Comparison of ENCODE assay signal across 1 cellular context in the genomic region with DNA sequence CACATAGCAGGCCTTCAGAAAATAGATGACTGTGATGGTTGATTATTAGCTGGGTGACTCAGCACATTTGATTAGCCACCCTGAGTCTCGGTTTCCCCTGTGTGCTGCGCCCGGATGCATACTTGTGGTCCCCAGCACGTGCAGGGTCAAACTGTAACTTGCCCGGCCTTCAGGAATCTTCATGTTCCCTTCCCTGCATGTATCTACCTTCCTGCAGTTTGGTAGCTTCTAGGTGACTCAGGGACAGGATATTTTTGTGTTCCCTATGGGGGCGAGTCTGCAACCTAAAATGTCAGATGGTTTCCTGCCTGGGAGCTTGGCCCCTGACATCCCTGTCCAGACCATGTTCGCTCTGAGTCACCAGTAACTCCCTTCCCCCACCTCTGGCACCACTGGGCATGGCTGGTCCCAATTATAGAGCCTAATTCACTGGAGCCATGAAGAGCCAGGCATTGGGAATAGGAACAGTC.
TF ChIP-seq lines count a peak whose summit lies in the region.

No MANE protein-coding gene starts in this region.

TF ChIP-seq in HCT116, 20 proteins besides CTCF, POLR2A, EP300 and RAD21 (continued from another document):
- TF ChIP-seq, protein P1, sequence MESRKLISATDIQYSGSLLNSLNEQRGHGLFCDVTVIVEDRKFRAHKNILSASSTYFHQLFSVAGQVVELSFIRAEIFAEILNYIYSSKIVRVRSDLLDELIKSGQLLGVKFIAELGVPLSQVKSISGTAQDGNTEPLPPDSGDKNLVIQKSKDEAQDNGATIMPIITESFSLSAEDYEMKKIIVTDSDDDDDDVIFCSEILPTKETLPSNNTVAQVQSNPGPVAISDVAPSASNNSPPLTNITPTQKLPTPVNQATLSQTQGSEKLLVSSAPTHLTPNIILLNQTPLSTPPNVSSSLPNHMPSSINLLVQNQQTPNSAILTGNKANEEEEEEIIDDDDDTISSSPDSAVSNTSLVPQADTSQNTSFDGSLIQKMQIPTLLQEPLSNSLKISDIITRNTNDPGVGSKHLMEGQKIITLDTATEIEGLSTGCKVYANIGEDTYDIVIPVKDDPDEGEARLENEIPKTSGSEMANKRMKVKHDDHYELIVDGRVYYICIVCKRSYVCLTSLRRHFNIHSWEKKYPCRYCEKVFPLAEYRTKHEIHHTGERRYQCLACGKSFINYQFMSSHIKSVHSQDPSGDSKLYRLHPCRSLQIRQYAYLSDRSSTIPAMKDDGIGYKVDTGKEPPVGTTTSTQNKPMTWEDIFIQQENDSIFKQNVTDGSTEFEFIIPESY (IDR thresholded peaks at IDR 0.05; ENCODE audit: extremely low read depth, insufficient replicate concordance, low read length): no peak
- TF ChIP-seq CBX3 (IDR thresholded peaks at IDR 0.05; ENCODE audit: low read depth): no peak
- TF ChIP-seq, protein P2, sequence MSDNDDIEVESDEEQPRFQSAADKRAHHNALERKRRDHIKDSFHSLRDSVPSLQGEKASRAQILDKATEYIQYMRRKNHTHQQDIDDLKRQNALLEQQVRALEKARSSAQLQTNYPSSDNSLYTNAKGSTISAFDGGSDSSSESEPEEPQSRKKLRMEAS (IDR thresholded peaks at IDR 0.05): no peak
- no peak for TF ChIP-seq POLR2AphosphoS5 (IDR thresholded peaks at IDR 0.05; ENCODE audit: low read depth, low read length)
- no peak for TF ChIP-seq SIN3A (IDR thresholded peaks at IDR 0.05; ENCODE audit: low read depth)
- no peak for TF ChIP-seq CEBPB (IDR thresholded peaks at IDR 0.05; ENCODE audit: low read depth)
- no peak for TF ChIP-seq ELF1 (IDR thresholded peaks at IDR 0.05; ENCODE audit: borderline replicate concordance, low read depth)
